ENCODE assay signal across 14 cellular contexts in the genomic region with DNA sequence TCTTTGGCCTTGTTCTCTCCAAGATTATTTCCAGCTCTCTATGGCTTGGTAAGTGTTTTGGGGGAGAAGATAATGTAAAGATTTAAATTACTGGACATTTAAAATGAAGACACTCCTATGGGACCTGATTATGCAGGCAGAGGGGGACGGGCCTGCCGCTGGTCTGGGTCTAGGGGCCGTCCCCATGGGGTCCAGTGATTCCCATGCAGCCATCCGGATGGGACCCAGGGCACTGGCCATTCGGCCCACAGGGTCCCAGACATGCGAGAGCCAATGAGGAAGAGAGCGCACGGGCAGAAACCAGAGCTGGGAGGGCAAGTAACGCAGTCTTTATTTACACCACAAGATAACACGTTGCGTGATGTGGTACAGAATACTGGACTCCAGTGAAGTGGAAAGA.
DNase-seq lines count a peak whose midpoint lies in the region; ATAC-seq and TF ChIP-seq lines count a peak whose summit lies in the region.
"Had no signal": no experiment of that assay in that cellular context is flagged by ENCODE, and none has a peak within 500 bp of the region (broad histone marks: within the 10 kb centered on the region; RNA-seq: fewer than 3 reads in every experiment).

No MANE protein-coding gene starts in this region.

- H3K27me3 Mint-ChIP-seq in activated naive CD8-positive, alpha-beta T cell treated with anti-CD3 and anti-CD28 coated beads, Interleukin-2, amount 10 ng/mL, durations not matched to agents 7 days and 5 days, result no peaks in the 10 kb centered on the region
- no peaks in the 10 kb centered on the region for H3K27me3 Mint-ChIP-seq in activated naive CD8-positive, alpha-beta T cell treated with anti-CD3 and anti-CD28 coated beads, Interleukin-2, amount 50 U/mL, for 24 hours
- H3K27me3 Mint-ChIP-seq in Caco-2 (ENCODE audit: insufficient read depth, unreplicated experiment) (no peaks in the 10 kb centered on the region), nephron progenitor cell (ENCODE audit: low read depth, poor library complexity) (no peaks in the 10 kb centered on the region), progenitor cell of endocrine pancreas (peaks cover 6% of the 10 kb centered on the region)
- H3K27me3 Mint-ChIP-seq: B cell; CD4-positive, CD25-positive, alpha-beta regulatory T cell had no signal

- H3K36me3 Mint-ChIP-seq in activated naive CD8-positive, alpha-beta T cell treated with anti-CD3 and anti-CD28 coated beads, Interleukin-2, amount 10 ng/mL, durations not matched to agents 7 days and 5 days, result peaks cover 1% of the 10 kb centered on the region
- peaks cover 5% of the 10 kb centered on the region for H3K36me3 Mint-ChIP-seq in activated naive CD8-positive, alpha-beta T cell treated with anti-CD3 and anti-CD28 coated beads, Interleukin-2, amount 50 U/mL, for 24 hours (ENCODE audit: low read depth)
- H3K36me3 Mint-ChIP-seq in Caco-2 (ENCODE audit: insufficient read depth, unreplicated experiment) (peaks cover 5% of the 10 kb centered on the region), nephron progenitor cell (ENCODE audit: low read depth) (peaks cover 51% of the 10 kb centered on the region), progenitor cell of endocrine pancreas (ENCODE audit: insufficient read depth) (peaks cover 17% of the 10 kb centered on the region)

- H3K4me1 Mint-ChIP-seq in activated naive CD8-positive, alpha-beta T cell treated with anti-CD3 and anti-CD28 coated beads, Interleukin-2, amount 10 ng/mL, durations not matched to agents 7 days and 5 days, result peaks cover 2% of the 10 kb centered on the region
- no peaks in the 10 kb centered on the region for H3K4me1 Mint-ChIP-seq in activated naive CD8-positive, alpha-beta T cell treated with anti-CD3 and anti-CD28 coated beads, Interleukin-2, amount 50 U/mL, for 24 hours
- H3K4me1 Mint-ChIP-seq in Caco-2 (ENCODE audit: low read depth, unreplicated experiment) (no peaks in the 10 kb centered on the region), nephron progenitor cell (peaks cover 28% of the 10 kb centered on the region), progenitor cell of endocrine pancreas (ENCODE audit: low read depth) (peaks cover 6% of the 10 kb centered on the region)
- H3K4me1 Mint-ChIP-seq: B cell had no signal

- no peaks in the 10 kb centered on the region for H3K27me3 ChIP-seq in Caco-2 (replicated peaks; ENCODE audit: control insufficient read depth, insufficient read depth, low read length)
- H3K27me3 ChIP-seq: BLaER1 treated with 17β-estradiol and CSF1 and Interleukin-3, amounts not matched to agents 10 nM and 100 nM had no signal

- H3K4me3 ChIP-seq in Caco-2 (ENCODE audit: low read depth, low read length), result no peak overlapping the region
- H3K4me3 ChIP-seq: BLaER1 treated with 17β-estradiol and CSF1 and Interleukin-3, amounts not matched to agents 10 nM and 100 nM; GM12878; HAP-1 had no signal

- CTCF ChIA-PET in Caco-2 (lab: Charles Lee), result no interaction called here

- no peaks in the 10 kb centered on the region for H3K9me3 ChIP-seq in Caco-2
- H3K9me3 ChIP-seq: HAP-1 had no signal

- peak; percentile 2 for DNase-seq in activated naive CD8-positive, alpha-beta T cell treated with anti-CD3 and anti-CD28 coated beads, Interleukin-2, amount 10 ng/mL, durations not matched to agents 7 days and 5 days
- DNase-seq in activated naive CD8-positive, alpha-beta T cell treated with anti-CD3 and anti-CD28 coated beads, Interleukin-2, amount 50 U/mL, for 24 hours, result no peak
- DNase-seq in Caco-2 (no peak), nephron progenitor cell (no peak), progenitor cell of endocrine pancreas (ENCODE audit: low spot score, unreplicated experiment) (no peak), MV-4-11 (lab: John Stamatoyannopoulos, UW) (no peak)
- DNase-seq: Calu3; CD4-positive, CD25-positive, alpha-beta regulatory T cell; DMS79 treated with DMSO at 0.1 percent for 48 hours had no signal

- no peak for ATAC-seq in activated naive CD8-positive, alpha-beta T cell treated with anti-CD3 and anti-CD28 coated beads, Interleukin-2, amount 10 ng/mL, durations not matched to agents 7 days and 5 days (ENCODE audit: low read depth)
- no peak for ATAC-seq in activated naive CD8-positive, alpha-beta T cell treated with anti-CD3 and anti-CD28 coated beads, Interleukin-2, amount 50 U/mL, for 24 hours
- no peak for ATAC-seq in activated CD4-positive, CD25-positive, alpha-beta regulatory T cell treated with anti-CD3 and anti-CD28 coated beads, Interleukin-2, amount 50 U/mL, for 24 hours
- ATAC-seq: GM12878 had no signal

- no peaks in the 10 kb centered on the region for H3K36me3 ChIP-seq in Caco-2 (ENCODE audit: control insufficient read depth, insufficient read depth, low read length)
- H3K36me3 ChIP-seq: HAP-1 had no signal

- no peak for TF ChIP-seq CTCF in Caco-2 (IDR thresholded peaks at IDR 0.05; ENCODE audit: insufficient read depth in 1 of 2, low read depth in 1 of 2, low read length in 1 of 2, severe bottlenecking in 1 of 2, unreplicated experiment in 1 of 2)
- no peak for TF ChIP-seq CTCF in nephron progenitor cell (IDR thresholded peaks at IDR 0.05)
- TF ChIP-seq CTCF in progenitor cell of endocrine pancreas (IDR thresholded peaks at IDR 0.05; ENCODE audit: unreplicated experiment), result no peak

- no peak overlapping the region for H3K4me3 Mint-ChIP-seq in activated naive CD8-positive, alpha-beta T cell treated with anti-CD3 and anti-CD28 coated beads, Interleukin-2, amount 10 ng/mL, durations not matched to agents 7 days and 5 days
- no peak overlapping the region for H3K4me3 Mint-ChIP-seq in activated naive CD8-positive, alpha-beta T cell treated with anti-CD3 and anti-CD28 coated beads, Interleukin-2, amount 50 U/mL, for 24 hours
- H3K4me3 Mint-ChIP-seq in Caco-2 (ENCODE audit: unreplicated experiment) (no peak overlapping the region), nephron progenitor cell (no peak overlapping the region), progenitor cell of endocrine pancreas (ENCODE audit: low read depth) (no peak overlapping the region)
- H3K4me3 Mint-ChIP-seq: B cell; CD4-positive, CD25-positive, alpha-beta regulatory T cell had no signal

- no TSS peak for BruUV-seq in Caco-2 (replicated peaks; lab: Mats Ljungman, UMichigan)

- POLR2A ChIA-PET in activated naive CD8-positive, alpha-beta T cell treated with anti-CD3 and anti-CD28 coated beads, Interleukin-2, amount 10 ng/mL, durations not matched to agents 7 days and 5 days (lab: Charles Lee), result no interaction called here
- POLR2A ChIA-PET in Caco-2 (lab: Charles Lee), result no interaction called here

- no peaks in the 10 kb centered on the region for H3K4me1 ChIP-seq in Caco-2
- H3K4me1 ChIP-seq: HAP-1 had no signal

- intact Hi-C loops in Caco-2 (cut with micrococcal nuclease; ENCODE audit: unreplicated experiment), result no loop called here

- no peak overlapping the region for H3K27ac Mint-ChIP-seq in activated naive CD8-positive, alpha-beta T cell treated with anti-CD3 and anti-CD28 coated beads, Interleukin-2, amount 10 ng/mL, durations not matched to agents 7 days and 5 days
- H3K27ac Mint-ChIP-seq in activated naive CD8-positive, alpha-beta T cell treated with anti-CD3 and anti-CD28 coated beads, Interleukin-2, amount 50 U/mL, for 24 hours, result no peak overlapping the region
- H3K27ac Mint-ChIP-seq in Caco-2 (ENCODE audit: unreplicated experiment), result peak overlapping the region; percentile 74
- H3K27ac Mint-ChIP-seq in nephron progenitor cell, result peak overlapping the region; percentile 46
- H3K27ac Mint-ChIP-seq in progenitor cell of endocrine pancreas, result peak overlapping the region; percentile 36
- H3K27ac Mint-ChIP-seq: B cell; CD4-positive, CD25-positive, alpha-beta regulatory T cell had no signal

- no peaks in the 10 kb centered on the region for H3K9me3 Mint-ChIP-seq in activated naive CD8-positive, alpha-beta T cell treated with anti-CD3 and anti-CD28 coated beads, Interleukin-2, amount 10 ng/mL, durations not matched to agents 7 days and 5 days
- H3K9me3 Mint-ChIP-seq in activated naive CD8-positive, alpha-beta T cell treated with anti-CD3 and anti-CD28 coated beads, Interleukin-2, amount 50 U/mL, for 24 hours, result no peaks in the 10 kb centered on the region
- H3K9me3 Mint-ChIP-seq in Caco-2 (ENCODE audit: unreplicated experiment) (no peaks in the 10 kb centered on the region), nephron progenitor cell (no peaks in the 10 kb centered on the region), progenitor cell of endocrine pancreas (ENCODE audit: low read depth) (peaks cover 4% of the 10 kb centered on the region)
- H3K9me3 Mint-ChIP-seq: CD4-positive, CD25-positive, alpha-beta regulatory T cell had no signal

Comparison
In these comparisons a context has a peak if more than half of its experiments do, and no peak if none do; other contexts are left out.
1. H3K27ac Mint-ChIP-seq: peak in Caco-2 (single experiment), nephron progenitor cell (single experiment) and progenitor cell of endocrine pancreas (single experiment); none in activated naive CD8-positive, alpha-beta T cell treated with anti-CD3 and anti-CD28 coated beads, Interleukin-2, amount 10 ng/mL, durations not matched to agents 7 days and 5 days (single experiment) and activated naive CD8-positive, alpha-beta T cell treated with anti-CD3 and anti-CD28 coated beads, Interleukin-2, amount 50 U/mL, for 24 hours (single experiment).